ENCODE assay signal across 21 cellular contexts in the genomic region with DNA sequence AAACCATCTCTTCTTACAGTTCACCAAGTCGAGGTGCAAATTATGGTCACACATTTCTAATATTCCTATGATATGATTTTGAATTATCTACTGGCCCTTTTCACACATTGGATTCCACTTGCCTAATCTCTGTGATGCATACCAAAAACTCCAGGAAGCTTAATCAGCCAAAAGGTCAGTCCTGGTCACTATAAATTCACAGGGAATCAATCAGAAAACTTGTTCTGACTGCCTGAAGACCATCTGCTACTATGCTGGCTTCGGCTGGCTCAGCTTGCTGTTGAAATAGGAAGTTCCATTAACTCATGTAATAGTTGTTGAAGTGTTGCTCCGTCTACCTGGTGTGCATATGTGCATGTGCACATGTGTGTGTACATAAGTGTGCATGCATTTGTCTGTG.
"Had no signal": no experiment of that assay in that cellular context is flagged by ENCODE, and none has a peak within 500 bp of the region (broad histone marks: within the 10 kb centered on the region; RNA-seq: fewer than 3 reads in every experiment).

No MANE protein-coding gene starts in this region.

- ATAC-seq: activated T-cell treated with anti-CD3 and anti-CD28 coated beads, Interleukin-2, amount 50 U/mL, for 72 hours; gastroesophageal sphincter; heart right ventricle; left lobe of liver; lower lobe of right lung; natural killer cell; sciatic nerve; stimulated activated memory B cell treated with anti-CD40 and anti-IgM and Interleukin-4, amounts not matched to agents 10 μg/mL and 1 μg/mL and 100 μg/mL, for 72 hours; T-helper 17 cell had no signal

- H3K4me1 ChIP-seq: esophagus muscularis mucosa, gastroesophageal sphincter, heart right ventricle, lower lobe of right lung, stomach, suprapubic skin had no signal

- FAIRE-seq: urothelium cell line had no signal

- H3K36me3 ChIP-seq: esophagus muscularis mucosa, gastroesophageal sphincter, heart right ventricle, lower lobe of right lung, stomach, suprapubic skin, tibial nerve had no signal

- DNase-seq: activated CD4-positive, alpha-beta memory T cell treated with anti-CD3 and anti-CD28 coated beads for 36 hours; activated CD4-positive, alpha-beta T cell treated with anti-CD3 and anti-CD28 coated beads for 48 hours; activated effector memory CD4-positive, alpha-beta T cell treated with Interleukin-2 at 50 U/mL for 16 hours; activated naive CD4-positive, alpha-beta T cell treated with anti-CD3 and anti-CD28 coated beads for 36 hours; activated T-cell treated with anti-CD3 and anti-CD28 coated beads, Interleukin-2, amount 50 U/mL, for 72 hours; effector memory CD4-positive, alpha-beta T cell; heart right ventricle; lower lobe of right lung; natural killer cell; stimulated activated CD4-positive, alpha-beta T cell treated with anti-CD3 and anti-CD28 coated beads, Interleukin-15, amount 100 ng/mL, for 24 hours; stomach; T-helper 17 cell had no signal

- H3K27me3 ChIP-seq: esophagus muscularis mucosa, gastroesophageal sphincter, heart right ventricle, stomach, suprapubic skin, tibial nerve had no signal

- H3K4me2 ChIP-seq: smooth muscle cell had no signal

- H3K9me3 ChIP-seq: esophagus muscularis mucosa, gastroesophageal sphincter, heart right ventricle, lower lobe of right lung, stomach, suprapubic skin, tibial nerve had no signal

- H3K4me3 ChIP-seq: esophagus muscularis mucosa, gastroesophageal sphincter, heart right ventricle, lower lobe of right lung, smooth muscle cell, stomach, suprapubic skin, tibial nerve had no signal

- H3K27ac ChIP-seq: esophagus muscularis mucosa, gastroesophageal sphincter, heart right ventricle, lower lobe of right lung, stomach, suprapubic skin, tibial nerve had no signal
